ENCODE assay signal across 1 cellular context in the genomic region with DNA sequence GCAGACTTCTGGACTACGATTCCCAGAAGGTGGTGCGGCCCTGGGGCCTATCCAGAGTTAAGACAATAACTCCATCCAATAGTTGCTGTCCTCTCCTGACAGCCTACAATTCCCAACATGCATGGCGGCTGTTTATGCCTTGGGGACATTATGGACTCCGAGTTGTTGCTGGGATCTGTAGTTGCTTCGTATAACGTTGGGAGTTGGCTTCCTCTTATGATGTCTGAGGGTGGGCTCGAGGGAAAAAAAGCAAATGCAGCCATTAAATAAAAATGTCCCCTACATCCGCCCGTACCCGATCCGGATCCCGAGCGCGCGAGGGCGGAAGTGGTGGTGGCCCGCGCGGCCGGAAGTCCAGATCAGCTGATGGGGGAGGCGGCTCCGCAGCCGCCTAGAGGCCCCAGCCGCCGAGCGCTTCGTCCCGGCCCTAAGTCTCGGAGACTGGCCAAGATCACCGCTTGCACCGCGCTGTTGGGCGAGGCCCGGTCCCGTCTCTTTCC.
A peak's percentile ranks its signal among the peaks of the same experiment; 100 is the strongest.
TF ChIP-seq lines count a peak whose summit lies in the region.

A gene with protein sequence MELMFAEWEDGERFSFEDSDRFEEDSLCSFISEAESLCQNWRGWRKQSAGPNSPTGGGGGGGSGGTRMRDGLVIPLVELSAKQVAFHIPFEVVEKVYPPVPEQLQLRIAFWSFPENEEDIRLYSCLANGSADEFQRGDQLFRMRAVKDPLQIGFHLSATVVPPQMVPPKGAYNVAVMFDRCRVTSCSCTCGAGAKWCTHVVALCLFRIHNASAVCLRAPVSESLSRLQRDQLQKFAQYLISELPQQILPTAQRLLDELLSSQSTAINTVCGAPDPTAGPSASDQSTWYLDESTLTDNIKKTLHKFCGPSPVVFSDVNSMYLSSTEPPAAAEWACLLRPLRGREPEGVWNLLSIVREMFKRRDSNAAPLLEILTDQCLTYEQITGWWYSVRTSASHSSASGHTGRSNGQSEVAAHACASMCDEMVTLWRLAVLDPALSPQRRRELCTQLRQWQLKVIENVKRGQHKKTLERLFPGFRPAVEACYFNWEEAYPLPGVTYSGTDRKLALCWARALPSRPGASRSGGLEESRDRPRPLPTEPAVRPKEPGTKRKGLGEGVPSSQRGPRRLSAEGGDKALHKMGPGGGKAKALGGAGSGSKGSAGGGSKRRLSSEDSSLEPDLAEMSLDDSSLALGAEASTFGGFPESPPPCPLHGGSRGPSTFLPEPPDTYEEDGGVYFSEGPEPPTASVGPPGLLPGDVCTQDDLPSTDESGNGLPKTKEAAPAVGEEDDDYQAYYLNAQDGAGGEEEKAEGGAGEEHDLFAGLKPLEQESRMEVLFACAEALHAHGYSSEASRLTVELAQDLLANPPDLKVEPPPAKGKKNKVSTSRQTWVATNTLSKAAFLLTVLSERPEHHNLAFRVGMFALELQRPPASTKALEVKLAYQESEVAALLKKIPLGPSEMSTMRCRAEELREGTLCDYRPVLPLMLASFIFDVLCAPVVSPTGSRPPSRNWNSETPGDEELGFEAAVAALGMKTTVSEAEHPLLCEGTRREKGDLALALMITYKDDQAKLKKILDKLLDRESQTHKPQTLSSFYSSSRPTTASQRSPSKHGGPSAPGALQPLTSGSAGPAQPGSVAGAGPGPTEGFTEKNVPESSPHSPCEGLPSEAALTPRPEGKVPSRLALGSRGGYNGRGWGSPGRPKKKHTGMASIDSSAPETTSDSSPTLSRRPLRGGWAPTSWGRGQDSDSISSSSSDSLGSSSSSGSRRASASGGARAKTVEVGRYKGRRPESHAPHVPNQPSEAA (N-terminal part only) (plus strand): TSS at position 386 of the 500 bp plus-strand sequence. CDS start 273 bp downstream, outside the sequence.

TF ChIP-seq in HepG2, 621 proteins besides CTCF, POLR2A, EP300 and RAD21 (continued from another document and continues in another):
- TF ChIP-seq JUN (CRISPR knock-in tag; IDR thresholded peaks at IDR 0.05) (no peak), HNF4A (CRISPR knock-in tag; IDR thresholded peaks at IDR 0.05) (no peak), ZNF17 (CRISPR knock-in tag; IDR thresholded peaks at IDR 0.05) (no peak), ATF1 (CRISPR knock-in tag; IDR thresholded peaks at IDR 0.05) (peak; percentile 60; the same call in 1 of the 2 replicates), ZBTB43 (CRISPR knock-in tag; conservative IDR thresholded peaks at IDR 0.05) (no peak), MBNL3 (CRISPR knock-in tag; conservative IDR thresholded peaks at IDR 0.05) (no peak), TIGD3 (CRISPR knock-in tag; IDR thresholded peaks at IDR 0.05; ENCODE audit: borderline replicate concordance) (no peak), ZNF512 (CRISPR knock-in tag; IDR thresholded peaks at IDR 0.05) (no peak), ZFP82 (CRISPR knock-in tag; IDR thresholded peaks at IDR 0.05; ENCODE audit: borderline replicate concordance) (0 out of 2 replicates have a peak, but pooled peaks have one; percentile 52), JUND (CRISPR knock-in tag; IDR thresholded peaks at IDR 0.05) (no peak), ZNF549 (CRISPR knock-in tag; IDR thresholded peaks at IDR 0.05) (no peak), SMC3 (IDR thresholded peaks at IDR 0.05; ENCODE audit: low read length) (no peak), LBX2 (CRISPR knock-in tag; IDR thresholded peaks at IDR 0.05; ENCODE audit: borderline replicate concordance) (no peak), SAFB2 (CRISPR knock-in tag; IDR thresholded peaks at IDR 0.05; ENCODE audit: borderline replicate concordance, low read depth) (no peak), MTA1 (CRISPR knock-in tag; IDR thresholded peaks at IDR 0.05; ENCODE audit: borderline replicate concordance) (no peak), ZFP41 (CRISPR knock-in tag; IDR thresholded peaks at IDR 0.05; ENCODE audit: borderline replicate concordance) (no peak), ZNF644 (CRISPR knock-in tag; IDR thresholded peaks at IDR 0.05; ENCODE audit: low read depth) (no peak), KLF12 (CRISPR knock-in tag; IDR thresholded peaks at IDR 0.05; ENCODE audit: borderline replicate concordance) (no peak), FOSL1 (CRISPR knock-in tag; IDR thresholded peaks at IDR 0.05; ENCODE audit: borderline replicate concordance) (no peak), ATF2 (CRISPR knock-in tag; IDR thresholded peaks at IDR 0.05) (no peak; the same call in 1 of the 2 replicates), ZNF251 (CRISPR knock-in tag; IDR thresholded peaks at IDR 0.05) (no peak), CHCHD3 (CRISPR knock-in tag; IDR thresholded peaks at IDR 0.05) (no peak), SNAPC2 (CRISPR knock-in tag; IDR thresholded peaks at IDR 0.05) (no peak)
- TF ChIP-seq, protein P1, sequence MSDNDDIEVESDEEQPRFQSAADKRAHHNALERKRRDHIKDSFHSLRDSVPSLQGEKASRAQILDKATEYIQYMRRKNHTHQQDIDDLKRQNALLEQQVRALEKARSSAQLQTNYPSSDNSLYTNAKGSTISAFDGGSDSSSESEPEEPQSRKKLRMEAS (IDR thresholded peaks at IDR 0.05) = peak; percentile 69
- TF ChIP-seq, protein P2, sequence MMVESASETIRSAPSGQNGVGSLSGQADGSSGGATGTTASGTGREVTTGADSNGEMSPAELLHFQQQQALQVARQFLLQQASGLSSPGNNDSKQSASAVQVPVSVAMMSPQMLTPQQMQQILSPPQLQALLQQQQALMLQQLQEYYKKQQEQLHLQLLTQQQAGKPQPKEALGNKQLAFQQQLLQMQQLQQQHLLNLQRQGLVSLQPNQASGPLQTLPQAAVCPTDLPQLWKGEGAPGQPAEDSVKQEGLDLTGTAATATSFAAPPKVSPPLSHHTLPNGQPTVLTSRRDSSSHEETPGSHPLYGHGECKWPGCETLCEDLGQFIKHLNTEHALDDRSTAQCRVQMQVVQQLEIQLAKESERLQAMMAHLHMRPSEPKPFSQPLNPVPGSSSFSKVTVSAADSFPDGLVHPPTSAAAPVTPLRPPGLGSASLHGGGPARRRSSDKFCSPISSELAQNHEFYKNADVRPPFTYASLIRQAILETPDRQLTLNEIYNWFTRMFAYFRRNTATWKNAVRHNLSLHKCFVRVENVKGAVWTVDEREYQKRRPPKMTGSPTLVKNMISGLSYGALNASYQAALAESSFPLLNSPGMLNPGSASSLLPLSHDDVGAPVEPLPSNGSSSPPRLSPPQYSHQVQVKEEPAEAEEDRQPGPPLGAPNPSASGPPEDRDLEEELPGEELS (CRISPR knock-in tag; IDR thresholded peaks at IDR 0.05) = no peak
- TF ChIP-seq, protein P3, sequence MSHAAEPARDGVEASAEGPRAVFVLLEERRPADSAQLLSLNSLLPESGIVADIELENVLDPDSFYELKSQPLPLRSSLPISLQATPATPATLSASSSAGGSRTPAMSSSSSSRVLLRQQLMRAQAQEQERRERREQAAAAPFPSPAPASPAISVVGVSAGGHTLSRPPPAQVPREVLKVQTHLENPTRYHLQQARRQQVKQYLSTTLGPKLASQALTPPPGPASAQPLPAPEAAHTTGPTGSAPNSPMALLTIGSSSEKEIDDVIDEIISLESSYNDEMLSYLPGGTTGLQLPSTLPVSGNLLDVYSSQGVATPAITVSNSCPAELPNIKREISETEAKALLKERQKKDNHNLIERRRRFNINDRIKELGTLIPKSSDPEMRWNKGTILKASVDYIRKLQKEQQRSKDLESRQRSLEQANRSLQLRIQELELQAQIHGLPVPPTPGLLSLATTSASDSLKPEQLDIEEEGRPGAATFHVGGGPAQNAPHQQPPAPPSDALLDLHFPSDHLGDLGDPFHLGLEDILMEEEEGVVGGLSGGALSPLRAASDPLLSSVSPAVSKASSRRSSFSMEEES (CRISPR knock-in tag; IDR thresholded peaks at IDR 0.05) = no peak
- TF ChIP-seq, protein P4, sequence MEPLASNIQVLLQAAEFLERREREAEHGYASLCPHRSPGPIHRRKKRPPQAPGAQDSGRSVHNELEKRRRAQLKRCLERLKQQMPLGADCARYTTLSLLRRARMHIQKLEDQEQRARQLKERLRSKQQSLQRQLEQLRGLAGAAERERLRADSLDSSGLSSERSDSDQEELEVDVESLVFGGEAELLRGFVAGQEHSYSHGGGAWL (CRISPR knock-in tag; IDR thresholded peaks at IDR 0.05) = peak; percentile 63; the same call in 1 of the 2 replicates
- TF ChIP-seq, protein P5, sequence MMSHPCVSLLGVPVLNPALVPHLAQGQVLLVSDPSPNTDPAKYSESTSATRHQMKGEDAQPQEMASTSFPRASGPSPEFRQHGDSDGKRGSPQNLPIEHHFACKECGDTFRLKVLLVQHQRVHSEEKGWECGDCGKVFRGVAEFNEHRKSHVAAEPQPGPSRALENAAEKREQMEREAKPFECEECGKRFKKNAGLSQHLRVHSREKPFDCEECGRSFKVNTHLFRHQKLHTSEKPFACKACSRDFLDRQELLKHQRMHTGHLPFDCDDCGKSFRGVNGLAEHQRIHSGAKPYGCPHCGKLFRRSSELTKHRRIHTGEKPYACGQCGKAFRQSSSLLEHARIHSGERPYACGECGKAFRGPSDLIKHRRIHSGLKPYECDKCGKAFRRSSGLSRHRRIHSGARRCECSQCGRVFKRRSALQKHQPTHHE (CRISPR knock-in tag; IDR thresholded peaks at IDR 0.05; ENCODE audit: borderline replicate concordance) = no peak; the same call in 1 of the 2 replicates
- TF ChIP-seq, protein P6, sequence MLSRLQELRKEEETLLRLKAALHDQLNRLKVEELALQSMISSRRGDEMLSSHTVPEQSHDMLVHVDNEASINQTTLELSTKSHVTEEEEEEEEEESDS (CRISPR knock-in tag; IDR thresholded peaks at IDR 0.05; ENCODE audit: borderline replicate concordance) = 0 out of 2 replicates have a peak, but pooled peaks have one; percentile 48
